ENCODE assay signal across 8 cellular contexts in the genomic region with DNA sequence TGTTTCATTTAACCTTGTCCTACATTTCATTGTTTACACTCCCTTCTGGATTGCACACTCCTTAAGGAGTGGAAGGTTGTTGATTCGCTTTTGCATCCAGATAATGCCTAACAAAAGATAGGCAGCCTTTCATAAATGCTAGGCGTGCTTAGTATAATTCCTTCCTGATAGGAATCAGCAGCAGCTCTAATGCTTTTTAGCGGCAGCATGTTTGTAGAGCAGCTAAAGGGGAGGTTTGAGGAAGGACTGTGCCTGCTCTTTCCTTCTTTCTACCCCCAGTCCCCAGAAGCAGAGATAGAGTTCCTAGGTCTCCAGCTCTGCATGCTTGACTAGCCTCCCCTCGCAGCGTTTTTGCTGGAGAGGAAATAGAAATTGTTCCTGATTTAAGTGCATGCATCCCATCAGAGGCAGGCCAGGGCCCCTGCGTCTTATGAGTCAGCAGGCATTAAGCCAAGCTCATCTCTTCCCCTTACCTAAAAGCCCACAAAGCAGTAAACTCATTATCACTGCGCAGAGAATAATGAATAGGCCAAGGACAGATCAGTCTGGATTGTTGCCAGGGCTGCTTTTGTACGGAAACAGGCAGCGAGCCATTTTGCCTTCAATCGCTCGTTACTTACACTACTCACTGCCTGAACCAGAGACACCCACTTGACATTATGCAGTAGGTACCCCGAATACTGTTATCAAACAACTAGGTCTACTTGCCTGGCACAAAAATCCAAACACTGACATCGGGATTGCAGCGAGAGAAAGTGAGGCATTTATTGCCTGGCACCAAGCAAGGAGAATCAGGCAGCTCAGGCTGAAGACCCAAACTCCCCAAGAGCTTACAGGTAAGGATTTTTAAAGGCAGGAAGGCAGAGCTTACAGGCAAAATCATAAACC. TPM values are rescaled to one million over a fixed set of nuclear protein-coding genes. Genes with fewer than 3 reads are reported as not detected.
DNase-seq lines count a peak whose midpoint lies in the region; ATAC-seq, FAIRE-seq and TF ChIP-seq lines count a peak whose summit lies in the region.

No MANE protein-coding gene starts in this region.

- H3K36me3 Mint-ChIP-seq in activated CD4-positive, alpha-beta T cell treated with anti-CD3 and anti-CD28 coated beads, Interleukin-2, amount 10 ng/mL, durations not matched to agents 24 days and 14 days (ENCODE audit: low read depth): no peaks in the 10 kb centered on the region

- peak; percentile 43 for ATAC-seq in lung (ENCODE audit: insufficient read depth, low FRiP score)
- no peak for ATAC-seq in stimulated activated naive CD8-positive, alpha-beta T cell treated with anti-CD3 and anti-CD28 coated beads, Interleukin-15, Interleukin-2, amounts not matched to agents 100 U/mL and 50 U/mL, for 24 hours

- peaks cover 0 to 2% of the 10 kb centered on the region in 2 donors for H3K9me3 ChIP-seq in lung (ENCODE audit: control insufficient read depth in 2 of 2, insufficient read depth in 1 of 2, low read length in 1 of 2)

- no peak overlapping the region for H3K27ac Mint-ChIP-seq in activated CD4-positive, alpha-beta T cell treated with anti-CD3 and anti-CD28 coated beads, Interleukin-2, amount 10 ng/mL, durations not matched to agents 24 days and 14 days

- in situ Hi-C loops in astrocyte of the spinal cord (cut with HindIII; ENCODE audit: low sequenced_read_pairs): no loop called here

- peaks cover 0 to 15% of the 10 kb centered on the region in 2 donors for H3K4me1 ChIP-seq in lung (ENCODE audit: control insufficient read depth in 2 of 2, insufficient read depth in 2 of 2, low read length in 2 of 2)

- WGBS in lung, 2 donors: 30 to 35% methylated on average over 14 of the region's 14 CpGs

- peaks cover 7% of the 10 kb centered on the region for H3K27me3 Mint-ChIP-seq in activated CD4-positive, alpha-beta T cell treated with anti-CD3 and anti-CD28 coated beads, Interleukin-2, amount 10 ng/mL, durations not matched to agents 24 days and 14 days

- H3K9me3 Mint-ChIP-seq in activated CD4-positive, alpha-beta T cell treated with anti-CD3 and anti-CD28 coated beads, Interleukin-2, amount 10 ng/mL, durations not matched to agents 24 days and 14 days: no peaks in the 10 kb centered on the region

- no peak overlapping the region for H3K4me3 Mint-ChIP-seq in activated CD4-positive, alpha-beta T cell treated with anti-CD3 and anti-CD28 coated beads, Interleukin-2, amount 10 ng/mL, durations not matched to agents 24 days and 14 days

- FAIRE-seq in H54 (lab: Jason Lieb, UNC): peak; percentile 52

- intact Hi-C loops in activated CD4-positive, alpha-beta T cell treated with anti-CD3 and anti-CD28 coated beads, Interleukin-2, amount 10 ng/mL, durations not matched to agents 24 days and 14 days (cut with micrococcal nuclease): no loop called here

- no peak overlapping the region for H3K4me3 ChIP-seq in astrocyte of the spinal cord (ENCODE audit: low read depth, low read length)
- no peak overlapping the region for H3K4me3 ChIP-seq in lung

- H3K4me1 Mint-ChIP-seq in activated CD4-positive, alpha-beta T cell treated with anti-CD3 and anti-CD28 coated beads, Interleukin-2, amount 10 ng/mL, durations not matched to agents 24 days and 14 days: peaks cover 5% of the 10 kb centered on the region

- no peaks in the 10 kb centered on the region for H3K27me3 ChIP-seq in lung (ENCODE audit: control insufficient read depth, insufficient read depth)

- TF ChIP-seq CTCF in astrocyte of the spinal cord (IDR thresholded peaks at IDR 0.05; ENCODE audit: low read depth, low read length): no peak
- TF ChIP-seq CTCF in lung (IDR thresholded peaks at IDR 0.05; ENCODE audit: control extremely low read depth, extremely low read depth): no peak

- DNase-seq in H54 (ENCODE audit: insufficient read length, low spot score) (no peak), NCI-H2196 (lab: John Stamatoyannopoulos, UW; ENCODE audit: unreplicated experiment) (peak; percentile 81), astrocyte of the spinal cord (ENCODE audit: low read depth, low spot score) (peak; percentile 85), lung (ENCODE audit: low spot score) (no peak)
- no peak for DNase-seq in stimulated activated naive CD8-positive, alpha-beta T cell treated with anti-CD3 and anti-CD28 coated beads, Interleukin-15, Interleukin-2, amounts not matched to agents 100 U/mL and 50 U/mL, for 24 hours
- DNase-seq in activated CD4-positive, alpha-beta T cell treated with anti-CD3 and anti-CD28 coated beads, Interleukin-2, amount 10 ng/mL, durations not matched to agents 24 days and 14 days: no peak
- DNase-seq in stimulated activated naive CD4-positive, alpha-beta T cell treated with Interleukin-2 at 50 U/mL for 16 hours (lab: John Stamatoyannopoulos, UW): no peak
- no peak for DNase-seq in activated T-cell treated with anti-CD3 and anti-CD28 coated beads, Interleukin-2, amount 50 U/mL, for 48 hours

- TF ChIP-seq POLR2A in H54 (IDR thresholded peaks at IDR 0.05; ENCODE audit: low read depth, low read length): no peak

- H3K27ac ChIP-seq in lung (ENCODE audit: low read depth in 1 of 2, low read length in 1 of 2): no peak overlapping the region

- H3K36me3 ChIP-seq in lung (ENCODE audit: control insufficient read depth in 2 of 2, insufficient read depth in 2 of 2, low read length in 2 of 2): no peaks in the 10 kb centered on the region

RNA-seq across cellular contexts. Expression of a gene that starts 14.1 kb away (rescaled TPM):
- total RNA-seq in lung: not detected
- not detected for polyA plus RNA-seq in lung
- total RNA-seq in activated CD4-positive, alpha-beta T cell treated with anti-CD3 and anti-CD28 coated beads, Interleukin-2, amount 10 ng/mL, durations not matched to agents 24 days and 14 days: not detected in 2 replicates

RNA-seq across cellular contexts. Expression of a gene that starts 42.9 kb away (rescaled TPM):
- total RNA-seq in lung: 10 to 100 TPM in 1 of 2 donors, 1 to 10 TPM in 1; 6.9 to 19.0 TPM
- 1 to 10 TPM; 3.4 to 7.1 TPM for polyA plus RNA-seq in lung
- 4.9 and 5.8 TPM in 2 replicates for total RNA-seq in activated CD4-positive, alpha-beta T cell treated with anti-CD3 and anti-CD28 coated beads, Interleukin-2, amount 10 ng/mL, durations not matched to agents 24 days and 14 days

Comparison
In these comparisons a context has a peak if more than half of its experiments do, and no peak if none do; other contexts are left out.
1. DNase-seq: peak in NCI-H2196 (single experiment) and astrocyte of the spinal cord (single experiment); none in H54 (single experiment), lung (single experiment), stimulated activated naive CD8-positive, alpha-beta T cell treated with anti-CD3 and anti-CD28 coated beads, Interleukin-15, Interleukin-2, amounts not matched to agents 100 U/mL and 50 U/mL, for 24 hours (single experiment), activated CD4-positive, alpha-beta T cell treated with anti-CD3 and anti-CD28 coated beads, Interleukin-2, amount 10 ng/mL, durations not matched to agents 24 days and 14 days (single experiment), stimulated activated naive CD4-positive, alpha-beta T cell treated with Interleukin-2 at 50 U/mL for 16 hours (single experiment) and activated T-cell treated with anti-CD3 and anti-CD28 coated beads, Interleukin-2, amount 50 U/mL, for 48 hours (0 of 2).